16 cellular contexts compared by ENCODE assay signal in the genomic region with DNA sequence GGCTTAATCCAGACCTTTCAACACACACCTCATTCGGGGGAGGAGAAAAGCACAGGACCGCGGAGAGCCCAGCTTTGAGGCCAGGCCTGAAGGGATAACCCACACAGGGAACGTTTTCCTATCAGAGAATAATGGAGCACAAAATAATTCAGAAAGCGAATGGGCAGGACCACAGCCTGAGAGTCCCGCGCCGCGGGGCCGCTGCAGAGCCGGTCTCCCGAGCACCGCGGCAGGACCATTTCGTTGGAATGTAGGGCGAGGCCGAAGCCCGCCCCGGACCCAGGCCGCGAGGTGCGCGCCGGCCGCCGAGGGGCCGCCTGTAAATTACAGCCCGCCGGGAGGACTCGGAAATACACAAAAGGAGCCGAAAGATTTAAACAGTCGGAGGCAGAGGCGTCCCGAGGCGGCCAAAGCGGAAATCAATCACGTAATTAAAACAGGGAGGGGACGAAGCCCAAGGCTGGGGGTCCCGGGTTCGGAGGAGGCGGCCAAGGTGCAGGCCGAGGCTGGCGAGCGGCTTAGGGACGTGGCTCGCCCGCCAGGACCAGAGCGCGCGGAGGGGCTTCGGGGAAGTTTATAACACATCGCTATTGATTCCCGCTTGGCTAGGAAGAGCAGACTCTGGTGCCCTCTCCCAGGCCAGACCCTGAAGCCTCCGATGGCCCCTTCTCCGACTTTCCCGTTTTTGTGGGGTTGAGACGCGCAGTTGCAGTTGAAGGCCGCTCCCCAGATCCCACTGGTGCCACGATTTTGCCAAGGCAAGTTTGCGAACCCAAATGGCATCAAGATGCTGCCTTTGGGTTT. TPM values are rescaled to one million over a fixed set of nuclear protein-coding genes. Genes with fewer than 3 reads are reported as not detected.
DNase-seq lines count a peak whose midpoint lies in the region; ATAC-seq and TF ChIP-seq lines count a peak whose summit lies in the region.
"Had no signal": no experiment of that assay in that cellular context is flagged by ENCODE, and none has a peak within 500 bp of the region (broad histone marks: within the 10 kb centered on the region; RNA-seq: fewer than 3 reads in every experiment).

No MANE protein-coding gene starts in this region.

- BruUV-seq in PC-3 (replicated peaks; lab: Mats Ljungman, UMichigan) = no TSS peak

- H3F3A ChIP-seq in PC-3 (ENCODE audit: low read length, unreplicated experiment) = no peaks in the 10 kb centered on the region

- H3K4me3 Mint-ChIP-seq in WTC11 (peak overlapping the region; percentile 54), progenitor cell of endocrine pancreas (ENCODE audit: low read depth) (peak overlapping the region; percentile 70)

- H3K9me2 ChIP-seq in PC-3 (replicated peaks; ENCODE audit: low read length) = no peaks in the 10 kb centered on the region

- WGBS in esophagus squamous epithelium, 2 donors = 9 to 28% methylated on average over 20 to 42 of the region's 61 CpGs

- peak overlapping the region; percentile 68 to 96 (median 81) for H3K27ac ChIP-seq in esophagus squamous epithelium
- no peak overlapping the region for H3K27ac ChIP-seq in PC-3 (ENCODE audit: low read length)
- H3K27ac ChIP-seq: brain microvascular endothelial cell, gastroesophageal sphincter had no signal

- no peaks in the 10 kb centered on the region for H3K9me3 Mint-ChIP-seq in WTC11
- H3K9me3 Mint-ChIP-seq in progenitor cell of endocrine pancreas (ENCODE audit: low read depth) = no peaks in the 10 kb centered on the region

- H3K4me1 ChIP-seq in esophagus squamous epithelium (peaks cover 3 to 93% (median 12%) of the 10 kb centered on the region in 3 donors), PC-3 (ENCODE audit: insufficient read depth, low read length) (peaks cover 11% of the 10 kb centered on the region)

- no peak overlapping the region for H3K4me2 ChIP-seq in PC-3 (ENCODE audit: low read length)

- CTCF ChIA-PET in WTC11 (lab: Charles Lee) = interaction anchor here (0.9 to 1.0 kb wide), 2 partner anchors 9 to 15 kb away, joined by 4 to 9 read pairs; no protein-coding TSS in a partner anchor
- CTCF ChIA-PET in PC-3 (lab: Charles Lee) = no interaction called here

- H3K9me3 ChIP-seq in esophagus squamous epithelium = no peaks in the 10 kb centered on the region
- H3K9me3 ChIP-seq in PC-3 (ENCODE audit: low read length) = no peaks in the 10 kb centered on the region
- H3K9me3 ChIP-seq: gastroesophageal sphincter had no signal

- ATAC-seq in WTC11 = peak; percentile 44
- ATAC-seq in SK-N-SH treated with all-trans-retinoic acid at 6 μM for 48 hours = no peak
- ATAC-seq in PC-3 = no peak
- ATAC-seq: gastroesophageal sphincter, GM12878 had no signal

- no peak for TF ChIP-seq POLR2A in esophagus squamous epithelium (IDR thresholded peaks at IDR 0.05)

- no peaks in the 10 kb centered on the region for H3K36me3 Mint-ChIP-seq in WTC11
- no peaks in the 10 kb centered on the region for H3K36me3 Mint-ChIP-seq in progenitor cell of endocrine pancreas (ENCODE audit: insufficient read depth)

- TF ChIP-seq CTCF in GM12875 (IDR thresholded peaks at IDR 0.05; ENCODE audit: borderline replicate concordance, insufficient read depth, low read depth, low read length) (no peak), WTC11 (IDR thresholded peaks at IDR 0.05) (no peak), esophagus squamous epithelium (IDR thresholded peaks at IDR 0.05) (no peak), progenitor cell of endocrine pancreas (IDR thresholded peaks at IDR 0.05; ENCODE audit: unreplicated experiment) (no peak), PC-3 (conservative IDR thresholded peaks at IDR 0.05; ENCODE audit: low read depth, low read length) (no peak)

- DNase-seq in WTC11 (ENCODE audit: low spot score) (peak; percentile 38), esophagus squamous epithelium (lab: John Stamatoyannopoulos, UW) (no peak), progenitor cell of endocrine pancreas (ENCODE audit: low spot score, unreplicated experiment) (no peak), NCI-H1105 (lab: John Stamatoyannopoulos, UW) (no peak), T1000 (lab: John Stamatoyannopoulos, UW) (no peak), PC-3 (no peak)
- DNase-seq: brain microvascular endothelial cell; C1 segment of cervical spinal cord; effector CD8-positive, alpha-beta T cell; OCI-M1; stimulated activated CD4-positive, alpha-beta T cell treated with anti-CD3 and anti-CD28 coated beads, Interleukin-2, amount 100 ng/mL, for 48 hours had no signal

- no peaks in the 10 kb centered on the region for H3K79me2 ChIP-seq in PC-3 (ENCODE audit: low read length)

- intact Hi-C loops in esophagus squamous epithelium (cut with DNase I) = no loop called here
- intact Hi-C loops in PC-3 (cut with micrococcal nuclease) = no loop called here

- POLR2A ChIA-PET in WTC11 (lab: Charles Lee) (interaction anchor here (0.5 kb wide), 1 partner anchor 109 kb away, joined by 4 read pairs; a partner anchor contains a TSS), PC-3 (lab: Charles Lee; ENCODE audit: unreplicated experiment) (no interaction called here)

- peaks cover 0 to 86% (median 2%) of the 10 kb centered on the region in 4 donors for H3K27me3 ChIP-seq in esophagus squamous epithelium
- H3K27me3 ChIP-seq in PC-3 (ENCODE audit: low read length) = peaks cover 8% of the 10 kb centered on the region; the same call in 1 of the 2 replicates

- H3K27ac Mint-ChIP-seq in WTC11 (no peak overlapping the region), progenitor cell of endocrine pancreas (peak overlapping the region; percentile 85)

- H2AFZ ChIP-seq in PC-3 (ENCODE audit: low read length) = no peak overlapping the region

- no peaks in the 10 kb centered on the region for H4K20me1 ChIP-seq in PC-3 (ENCODE audit: low read length)

- H3K27me3 Mint-ChIP-seq in WTC11 (ENCODE audit: low read depth) (peaks cover 100% of the 10 kb centered on the region), progenitor cell of endocrine pancreas (peaks cover 91% of the 10 kb centered on the region)

- H3K4me1 Mint-ChIP-seq in WTC11 = peaks cover 32% of the 10 kb centered on the region
- peaks cover 53% of the 10 kb centered on the region for H3K4me1 Mint-ChIP-seq in progenitor cell of endocrine pancreas (ENCODE audit: low read depth)

- no peak overlapping the region for H3K9ac ChIP-seq in PC-3 (ENCODE audit: low read length)

- H3K36me3 ChIP-seq in esophagus squamous epithelium (no peaks in the 10 kb centered on the region), PC-3 (ENCODE audit: low read depth, low read length) (no peaks in the 10 kb centered on the region)
- H3K36me3 ChIP-seq: brain microvascular endothelial cell, gastroesophageal sphincter had no signal

- peak overlapping the region; percentile 28 for H3K4me3 ChIP-seq in GM12875 (ENCODE audit: low read depth, low read length)
- peak overlapping the region; percentile 33 to 60 (median 48) for H3K4me3 ChIP-seq in esophagus squamous epithelium
- H3K4me3 ChIP-seq in PC-3 (ENCODE audit: low read length) = no peak overlapping the region
- H3K4me3 ChIP-seq: GM12878 had no signal

TF ChIP-seq in WTC11, 78 proteins besides CTCF, POLR2A, EP300 and RAD21 (continues in another document):
- no peak for TF ChIP-seq GABPB1 (CRISPR knock-in tag; IDR thresholded peaks at IDR 0.05)
- TF ChIP-seq, protein P1, sequence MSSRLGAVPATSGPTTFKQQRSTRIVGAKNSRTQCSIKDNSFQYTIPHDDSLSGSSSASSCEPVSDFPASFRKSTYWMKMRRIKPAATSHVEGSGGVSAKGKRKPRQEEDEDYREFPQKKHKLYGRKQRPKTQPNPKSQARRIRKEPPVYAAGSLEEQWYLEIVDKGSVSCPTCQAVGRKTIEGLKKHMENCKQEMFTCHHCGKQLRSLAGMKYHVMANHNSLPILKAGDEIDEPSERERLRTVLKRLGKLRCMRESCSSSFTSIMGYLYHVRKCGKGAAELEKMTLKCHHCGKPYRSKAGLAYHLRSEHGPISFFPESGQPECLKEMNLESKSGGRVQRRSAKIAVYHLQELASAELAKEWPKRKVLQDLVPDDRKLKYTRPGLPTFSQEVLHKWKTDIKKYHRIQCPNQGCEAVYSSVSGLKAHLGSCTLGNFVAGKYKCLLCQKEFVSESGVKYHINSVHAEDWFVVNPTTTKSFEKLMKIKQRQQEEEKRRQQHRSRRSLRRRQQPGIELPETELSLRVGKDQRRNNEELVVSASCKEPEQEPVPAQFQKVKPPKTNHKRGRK (CRISPR knock-in tag; IDR thresholded peaks at IDR 0.05; ENCODE audit: borderline replicate concordance) = no peak

TF ChIP-seq in SK-N-SH treated with all-trans-retinoic acid at 6 μM for 48 hours, 23 proteins besides CTCF, POLR2A, EP300 and RAD21 (continues in another document):
- TF ChIP-seq, protein P2, sequence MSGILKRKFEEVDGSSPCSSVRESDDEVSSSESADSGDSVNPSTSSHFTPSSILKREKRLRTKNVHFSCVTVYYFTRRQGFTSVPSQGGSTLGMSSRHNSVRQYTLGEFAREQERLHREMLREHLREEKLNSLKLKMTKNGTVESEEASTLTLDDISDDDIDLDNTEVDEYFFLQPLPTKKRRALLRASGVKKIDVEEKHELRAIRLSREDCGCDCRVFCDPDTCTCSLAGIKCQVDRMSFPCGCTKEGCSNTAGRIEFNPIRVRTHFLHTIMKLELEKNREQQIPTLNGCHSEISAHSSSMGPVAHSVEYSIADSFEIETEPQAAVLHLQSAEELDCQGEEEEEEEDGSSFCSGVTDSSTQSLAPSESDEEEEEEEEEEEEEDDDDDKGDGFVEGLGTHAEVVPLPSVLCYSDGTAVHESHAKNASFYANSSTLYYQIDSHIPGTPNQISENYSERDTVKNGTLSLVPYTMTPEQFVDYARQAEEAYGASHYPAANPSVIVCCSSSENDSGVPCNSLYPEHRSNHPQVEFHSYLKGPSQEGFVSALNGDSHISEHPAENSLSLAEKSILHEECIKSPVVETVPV (CRISPR knock-in tag; IDR thresholded peaks at IDR 0.05) = no peak
- TF ChIP-seq BACH2 (CRISPR knock-in tag; IDR thresholded peaks at IDR 0.05; ENCODE audit: borderline replicate concordance) (no peak), ZFP3 (CRISPR knock-in tag; IDR thresholded peaks at IDR 0.05) (no peak), SNAI2 (CRISPR knock-in tag; IDR thresholded peaks at IDR 0.05) (no peak)

RNA-seq across cellular contexts. Expression of a gene that starts 6.3 kb away (rescaled TPM):
- 0.14 to 0.46 TPM (median 0.30 TPM) in 3 replicates for total RNA-seq in WTC11 (2021)
- 1 to 10 TPM; 1.1 to 3.1 (median 1.3) TPM for total RNA-seq in esophagus squamous epithelium
- 19.6 and 19.8 TPM in 2 replicates for total RNA-seq in progenitor cell of endocrine pancreas
- 1.8 and 2.6 TPM in 2 replicates for total RNA-seq in PC-3 (2014; rRNA removed)

RNA-seq across cellular contexts. Expression of a gene that starts 14.5 kb away (rescaled TPM):
- total RNA-seq in WTC11 (2021) = not detected in 3 replicates
- total RNA-seq in esophagus squamous epithelium = 1 to 10 TPM in 1 of 4 donors, under 1 TPM in 1, not detected in 2; 0.31 to 1.1 TPM
- 2.7 and 4.6 TPM in 2 replicates for total RNA-seq in progenitor cell of endocrine pancreas
- total RNA-seq in PC-3 (2014; rRNA removed) = 0.26 and 0.29 TPM in 2 replicates
- total RNA-seq: GM12878, mucosa of gallbladder had no signal

RNA-seq across cellular contexts. Expression of a gene that starts 19.1 kb away (rescaled TPM):
- total RNA-seq in WTC11 (2021) = not detected in 3 replicates
- total RNA-seq in esophagus squamous epithelium = 1 to 10 TPM in 1 of 4 donors, under 1 TPM in 2, not detected in 1; 0.21 to 1.1 (median 0.30) TPM
- total RNA-seq in progenitor cell of endocrine pancreas = 0.17 and 0.27 TPM in 2 replicates
- 2.8 and 5.3 TPM in 2 replicates for total RNA-seq in PC-3 (2014; rRNA removed)

RNA-seq across cellular contexts. Expression of a gene that starts 38.6 kb away (rescaled TPM):
- not detected in 3 replicates for total RNA-seq in WTC11 (2021)
- total RNA-seq in esophagus squamous epithelium = under 1 TPM in 1 of 4 donors, not detected in 3; 0.70 TPM
- total RNA-seq in progenitor cell of endocrine pancreas = not detected in 2 replicates
- 1.1 and 2.4 TPM in 2 replicates for total RNA-seq in PC-3 (2014; rRNA removed)
- total RNA-seq: GM12878, mucosa of gallbladder had no signal

RNA-seq across cellular contexts. Expression of a gene that starts 47.4 kb away (rescaled TPM):
- total RNA-seq in WTC11 (2021) = not detected in 3 replicates
- 1 to 10 TPM in 1 of 4 donors, not detected in 3; 1.5 TPM for total RNA-seq in esophagus squamous epithelium
- not detected in 2 replicates for total RNA-seq in progenitor cell of endocrine pancreas
- total RNA-seq in PC-3 (2014; rRNA removed) = 1.5 and 1.8 TPM in 2 replicates
- total RNA-seq: gastroesophageal sphincter, GM12878, mucosa of gallbladder had no signal
